In genomic region chr3:44104668-44105321, GRCh38 we compare ENCODE assay signal across 8 cellular contexts.
DNase-seq lines count a peak whose midpoint lies in the region; ATAC-seq lines count a peak whose summit lies in the region.

No MANE protein-coding gene starts in this region.

- peak overlapping the region; percentile 32 for H3K27ac ChIP-seq in epithelial cell of prostate

- ATAC-seq in GM19023 (IDR thresholded peaks at IDR 0.05; ENCODE audit: unreplicated experiment): peak; percentile 75
- ATAC-seq in HG02943 (IDR thresholded peaks at IDR 0.05; ENCODE audit: low read depth, unreplicated experiment): peak; percentile 78

- DNase-seq in RKO (ENCODE audit: low spot score) (peak; percentile 63), epithelial cell of prostate (ENCODE audit: low read depth, low spot score) (peak; percentile 85), HuH-7 (ENCODE audit: low spot score) (no peak), middle frontal gyrus (ENCODE audit: extremely low spot score, low spot score) (no peak)
- DNase-seq in stimulated activated CD4-positive, alpha-beta T cell treated with anti-CD3 and anti-CD28 coated beads, TNF-alpha, amount 100 ng/mL, for 48 hours (ENCODE audit: low read depth in 3 of 3): peak; percentile 28 to 50 (median 48)
- no peak for DNase-seq in effector CD8-positive, alpha-beta T cell (lab: John Stamatoyannopoulos, UW)

Comparison
In these comparisons a context has a peak if more than half of its experiments do, and no peak if none do; other contexts are left out.
1. DNase-seq: peak in RKO (single experiment), epithelial cell of prostate (single experiment) and stimulated activated CD4-positive, alpha-beta T cell treated with anti-CD3 and anti-CD28 coated beads, TNF-alpha, amount 100 ng/mL, for 48 hours (3 of 3); none in HuH-7 (single experiment), effector CD8-positive, alpha-beta T cell (single experiment) and middle frontal gyrus (single experiment).